26 cellular contexts compared by ENCODE assay signal in genomic region chr1:176998396-176998795, GRCh38.
DNase-seq lines count a peak whose midpoint lies in the region; ATAC-seq lines count a peak whose summit lies in the region.
"Had no signal": no experiment of that assay in that cellular context is flagged by ENCODE, and none has a peak within 500 bp of the region (broad histone marks: within the 10 kb centered on the region; RNA-seq: fewer than 3 reads in every experiment).

No MANE protein-coding gene starts in this region.

- H3K4me1 Mint-ChIP-seq in naive thymus-derived CD4-positive, alpha-beta T cell = no peaks in the 10 kb centered on the region
- no peaks in the 10 kb centered on the region for H3K4me1 Mint-ChIP-seq in activated T-helper 17 cell treated with anti-CD3 and anti-CD28 coated beads, Interleukin-2, amount 50 U/mL, for 72 hours
- H3K4me1 Mint-ChIP-seq: CD14-positive monocyte; naive thymus-derived CD8-positive, alpha-beta T cell; stimulated activated naive B cell treated with anti-CD40 and anti-IgM and Interleukin-4, amounts not matched to agents 10 μg/mL and 1 μg/mL and 100 μg/mL, for 72 hours had no signal

- H3K27ac ChIP-seq in caudate nucleus (ENCODE audit: low read depth, low read length) = peak overlapping the region; percentile 69
- no peak overlapping the region for H3K27ac ChIP-seq in naive thymus-derived CD4-positive, alpha-beta T cell (ENCODE audit: low read depth, low read length)
- H3K27ac ChIP-seq: testis had no signal

- no peak for ATAC-seq in naive thymus-derived CD4-positive, alpha-beta T cell
- no peak for ATAC-seq in activated T-helper 17 cell treated with anti-CD3 and anti-CD28 coated beads, Interleukin-2, amount 50 U/mL, for 72 hours (replicated peaks)
- ATAC-seq: left lobe of liver; naive thymus-derived CD8-positive, alpha-beta T cell; stimulated activated naive B cell treated with anti-CD40 and anti-IgM and Interleukin-4, amounts not matched to agents 10 μg/mL and 1 μg/mL and 100 μg/mL, for 72 hours had no signal

- H3K4me1 ChIP-seq in naive thymus-derived CD4-positive, alpha-beta T cell (ENCODE audit: control insufficient read depth in 2 of 2, insufficient read depth in 2 of 2, low read length in 2 of 2) = no peaks in the 10 kb centered on the region
- H3K4me1 ChIP-seq: testis had no signal

- no peaks in the 10 kb centered on the region for H3K9me3 ChIP-seq in naive thymus-derived CD4-positive, alpha-beta T cell (ENCODE audit: control insufficient read depth in 2 of 3, low read length in 3 of 3)
- H3K9me3 ChIP-seq: testis had no signal

- H3K27me3 ChIP-seq in naive thymus-derived CD4-positive, alpha-beta T cell (ENCODE audit: control insufficient read depth in 2 of 2, insufficient read depth in 2 of 2, low read length in 2 of 2) = no peaks in the 10 kb centered on the region
- H3K27me3 ChIP-seq: testis had no signal

- intact Hi-C loops in naive thymus-derived CD4-positive, alpha-beta T cell (cut with micrococcal nuclease) = no loop called here

- peaks cover 0 to 8% (median 0%) of the 10 kb centered on the region in 5 donors for H3K27me3 Mint-ChIP-seq in naive thymus-derived CD4-positive, alpha-beta T cell
- peaks cover 5% of the 10 kb centered on the region for H3K27me3 Mint-ChIP-seq in activated T-helper 17 cell treated with anti-CD3 and anti-CD28 coated beads, Interleukin-2, amount 50 U/mL, for 72 hours

- H3K36me3 Mint-ChIP-seq in naive thymus-derived CD4-positive, alpha-beta T cell = peaks cover 0 to 4% (median 0%) of the 10 kb centered on the region in 5 donors
- H3K36me3 Mint-ChIP-seq in activated T-helper 17 cell treated with anti-CD3 and anti-CD28 coated beads, Interleukin-2, amount 50 U/mL, for 72 hours (ENCODE audit: low read depth) = no peaks in the 10 kb centered on the region
- H3K36me3 Mint-ChIP-seq: CD14-positive monocyte; naive thymus-derived CD8-positive, alpha-beta T cell; stimulated activated naive B cell treated with anti-CD40 and anti-IgM and Interleukin-4, amounts not matched to agents 10 μg/mL and 1 μg/mL and 100 μg/mL, for 72 hours had no signal

- H3K4me3 ChIP-seq in naive thymus-derived CD4-positive, alpha-beta T cell (ENCODE audit: low read length) = no peak overlapping the region
- H3K4me3 ChIP-seq: testis had no signal

- no peaks in the 10 kb centered on the region for H3K36me3 ChIP-seq in naive thymus-derived CD4-positive, alpha-beta T cell (ENCODE audit: control insufficient read depth in 2 of 3, insufficient read depth in 3 of 3, low read length in 3 of 3)

- H3K27ac Mint-ChIP-seq in naive thymus-derived CD4-positive, alpha-beta T cell = no peak overlapping the region
- H3K27ac Mint-ChIP-seq in activated T-helper 17 cell treated with anti-CD3 and anti-CD28 coated beads, Interleukin-2, amount 50 U/mL, for 72 hours = no peak overlapping the region
- H3K27ac Mint-ChIP-seq: CD14-positive monocyte; naive thymus-derived CD8-positive, alpha-beta T cell; stimulated activated naive B cell treated with anti-CD40 and anti-IgM and Interleukin-4, amounts not matched to agents 10 μg/mL and 1 μg/mL and 100 μg/mL, for 72 hours had no signal

- POLR2A ChIA-PET in naive thymus-derived CD4-positive, alpha-beta T cell (lab: Charles Lee) = no interaction called here

- CTCF ChIA-PET in naive thymus-derived CD4-positive, alpha-beta T cell (lab: Charles Lee) = no interaction called here

- H3K4me3 Mint-ChIP-seq in naive thymus-derived CD4-positive, alpha-beta T cell = no peak overlapping the region
- no peak overlapping the region for H3K4me3 Mint-ChIP-seq in activated T-helper 17 cell treated with anti-CD3 and anti-CD28 coated beads, Interleukin-2, amount 50 U/mL, for 72 hours
- H3K4me3 Mint-ChIP-seq: CD14-positive monocyte; naive thymus-derived CD8-positive, alpha-beta T cell; stimulated activated naive B cell treated with anti-CD40 and anti-IgM and Interleukin-4, amounts not matched to agents 10 μg/mL and 1 μg/mL and 100 μg/mL, for 72 hours had no signal

- peak; percentile 66 for DNase-seq in D341Med (ENCODE audit: low spot score)
- peak; percentile 86 for DNase-seq in NCI-H1092 treated with DMSO at 0.1 percent for 48 hours (lab: John Stamatoyannopoulos, UW)
- DNase-seq in NCI-H226 = peak; percentile 16
- DNase-seq in caudate nucleus (lab: John Stamatoyannopoulos, UW) = peak in 42 of 61 donors; percentile 3 to 89 (median 48)
- DNase-seq in naive thymus-derived CD4-positive, alpha-beta T cell = no peak
- DNase-seq in hippocampal formation (lab: John Stamatoyannopoulos, UW) = no peak
- DNase-seq in NCI-H748 (lab: John Stamatoyannopoulos, UW; ENCODE audit: unreplicated experiment) = no peak
- DNase-seq: activated CD4-positive, CD25-positive, alpha-beta regulatory T cell treated with anti-CD3 and anti-CD28 coated beads, Interleukin-2, amount 50 U/mL, for 72 hours; activated CD8-positive, alpha-beta memory T cell treated with anti-CD3 and anti-CD28 coated beads for 24 hours; activated naive CD4-positive, alpha-beta T cell treated with anti-CD3 and anti-CD28 coated beads, Interleukin-2, amount 50 U/mL, for 16 hours; activated T-cell treated with anti-CD3 and anti-CD28 coated beads, Interleukin-2, amount 50 U/mL, for 48 hours; dermis blood vessel endothelial cell; DMS 273 treated with DMSO at 0.1 percent for 48 hours; Kasumi-1; naive thymus-derived CD8-positive, alpha-beta T cell; NCI-H146; NCI-H748 treated with DMSO at 0.1 percent for 48 hours; retina; SHP77; stimulated activated CD4-positive, alpha-beta T cell treated with anti-CD3 and anti-CD28 coated beads, Interleukin-2, amount 100 ng/mL, for 48 hours; stimulated activated naive B cell treated with anti-CD40 and anti-IgM and Interleukin-4, amounts not matched to agents 10 μg/mL and 1 μg/mL and 100 μg/mL, for 72 hours; SW 1271; testis had no signal

- H3K9me3 Mint-ChIP-seq in naive thymus-derived CD4-positive, alpha-beta T cell = peaks cover 0 to 21% (median 2%) of the 10 kb centered on the region in 11 donors
- peaks cover 8% of the 10 kb centered on the region for H3K9me3 Mint-ChIP-seq in activated T-helper 17 cell treated with anti-CD3 and anti-CD28 coated beads, Interleukin-2, amount 50 U/mL, for 72 hours
- H3K9me3 Mint-ChIP-seq: stimulated activated naive B cell treated with anti-CD40 and anti-IgM and Interleukin-4, amounts not matched to agents 10 μg/mL and 1 μg/mL and 100 μg/mL, for 72 hours had no signal

Comparison
In these comparisons a context has a peak if more than half of its experiments do, and no peak if none do; other contexts are left out.
1. DNase-seq: peak in D341Med (single experiment), NCI-H1092 treated with DMSO at 0.1 percent for 48 hours (single experiment), NCI-H226 (single experiment) and caudate nucleus (42 of 61); none in naive thymus-derived CD4-positive, alpha-beta T cell (0 of 9), hippocampal formation (0 of 2) and NCI-H748 (single experiment).